In the genomic region with DNA sequence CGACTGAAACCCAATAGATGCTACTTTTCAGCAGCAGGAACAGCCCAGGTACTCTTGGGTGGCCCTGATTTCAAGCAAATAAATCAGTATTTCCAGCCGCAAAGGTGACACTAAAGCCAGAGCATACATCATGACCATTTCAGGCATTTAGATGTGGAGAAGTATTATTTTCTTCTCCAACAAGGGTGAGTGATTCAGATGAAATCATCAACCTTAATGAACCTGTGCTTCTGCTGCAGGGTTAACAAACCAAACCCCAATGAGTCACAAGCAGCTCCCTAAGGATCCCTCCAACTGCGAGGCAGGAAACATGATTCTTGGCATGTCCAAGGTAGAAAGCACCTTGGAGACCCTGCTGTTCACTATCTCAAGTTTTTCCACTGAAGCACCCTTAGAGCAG, we compare ENCODE assay signal across 13 cellular contexts. TPM values are rescaled to one million over a fixed set of nuclear protein-coding genes. Genes with fewer than 3 reads are reported as not detected.
A peak's percentile ranks its signal among the peaks of the same experiment; 100 is the strongest.
DNase-seq lines count a peak whose midpoint lies in the region; ATAC-seq and TF ChIP-seq lines count a peak whose summit lies in the region.
"Had no signal": no experiment of that assay in that cellular context is flagged by ENCODE, and none has a peak within 500 bp of the region (broad histone marks: within the 10 kb centered on the region; RNA-seq: fewer than 3 reads in every experiment).

No MANE protein-coding gene starts in this region.

- H3K27ac ChIP-seq in ACC112 (ENCODE audit: low read depth, low read length) (peak overlapping the region; percentile 98), mesodermal cell (ENCODE audit: low read depth, low read length, severe bottlenecking) (peak overlapping the region; percentile 98)

- peak; percentile 68 for DNase-seq in LoVo (ENCODE audit: low spot score)
- DNase-seq in chondrocyte (ENCODE audit: low spot score): no peak
- no peak for DNase-seq in retina
- DNase-seq in cerebellum (ENCODE audit: low spot score): no peak
- no peak for DNase-seq in effector memory CD8-positive, alpha-beta T cell
- DNase-seq: activated CD4-positive, alpha-beta T cell treated with anti-CD3 and anti-CD28 coated beads for 36 hours; CD8-positive, alpha-beta T cell; immature natural killer cell; NCI-H187 treated with DMSO at 0.1 percent for 48 hours had no signal

- no peaks in the 10 kb centered on the region for H3K9me3 Mint-ChIP-seq in chondrocyte (ENCODE audit: low read depth)
- no peaks in the 10 kb centered on the region for H3K9me3 Mint-ChIP-seq in effector memory CD8-positive, alpha-beta T cell
- H3K9me3 Mint-ChIP-seq: CD8-positive, alpha-beta T cell; central memory CD8-positive, alpha-beta T cell; immature natural killer cell had no signal

- H3K4me1 ChIP-seq in ACC112 (ENCODE audit: control insufficient read depth, insufficient read depth, low read length, unreplicated experiment): peaks cover 69% of the 10 kb centered on the region
- H3K4me1 ChIP-seq in mesodermal cell (ENCODE audit: control insufficient read depth, insufficient read depth, low read length, poor library complexity, severe bottlenecking): peaks cover 59% of the 10 kb centered on the region

- H3K4me1 Mint-ChIP-seq in chondrocyte (ENCODE audit: low read depth): peaks cover 80% of the 10 kb centered on the region
- H3K4me1 Mint-ChIP-seq in effector memory CD8-positive, alpha-beta T cell (ENCODE audit: low read depth in 2 of 2): peaks cover 45 to 58% of the 10 kb centered on the region in 2 donors

- H3K36me3 ChIP-seq in ACC112 (ENCODE audit: insufficient read depth, low read length): no peaks in the 10 kb centered on the region
- peaks cover 7% of the 10 kb centered on the region for H3K36me3 ChIP-seq in mesodermal cell (ENCODE audit: control insufficient read depth, insufficient read depth, low read length)

- no peaks in the 10 kb centered on the region for H3K27me3 ChIP-seq in ACC112 (ENCODE audit: insufficient read depth, low read length)

- WGBS in mesodermal cell (ENCODE audit: insufficient coverage in 2 of 2), 2 experiments: 92 to 100% methylated on average over 2 of the region's 3 CpGs

- no peak overlapping the region for H2AFZ ChIP-seq in ACC112 (ENCODE audit: low read length, unreplicated experiment)

- no peaks in the 10 kb centered on the region for H3K27me3 Mint-ChIP-seq in chondrocyte (ENCODE audit: low read depth)
- no peaks in the 10 kb centered on the region for H3K27me3 Mint-ChIP-seq in effector memory CD8-positive, alpha-beta T cell
- H3K27me3 Mint-ChIP-seq: activated CD4-positive, alpha-beta T cell treated with anti-CD3 and anti-CD28 coated beads for 36 hours; central memory CD8-positive, alpha-beta T cell had no signal

- H3K36me3 Mint-ChIP-seq in chondrocyte (ENCODE audit: low read depth): no peaks in the 10 kb centered on the region
- H3K36me3 Mint-ChIP-seq in effector memory CD8-positive, alpha-beta T cell (ENCODE audit: insufficient read depth): peaks cover 8% of the 10 kb centered on the region
- H3K36me3 Mint-ChIP-seq: immature natural killer cell had no signal

- H3K4me3 Mint-ChIP-seq in chondrocyte (ENCODE audit: unreplicated experiment): no peak overlapping the region
- no peak overlapping the region for H3K4me3 Mint-ChIP-seq in effector memory CD8-positive, alpha-beta T cell
- H3K4me3 Mint-ChIP-seq: activated CD4-positive, alpha-beta T cell treated with anti-CD3 and anti-CD28 coated beads for 36 hours; CD8-positive, alpha-beta T cell; central memory CD8-positive, alpha-beta T cell; immature natural killer cell had no signal

- peak overlapping the region; percentile 45 for H3K27ac Mint-ChIP-seq in chondrocyte (ENCODE audit: unreplicated experiment)
- H3K27ac Mint-ChIP-seq in effector memory CD8-positive, alpha-beta T cell: no peak overlapping the region
- H3K27ac Mint-ChIP-seq: CD8-positive, alpha-beta T cell had no signal

- 0 out of 2 replicates have a peak overlapping the region, but pooled peaks have one; percentile 11 for H3K4me3 ChIP-seq in ACC112 (ENCODE audit: low read depth, low read length)
- no peak overlapping the region for H3K4me3 ChIP-seq in mesodermal cell (ENCODE audit: extremely low read depth, insufficient read depth, low read length, poor library complexity, severe bottlenecking)

- H3K79me2 ChIP-seq in ACC112 (ENCODE audit: control insufficient read depth, insufficient read depth, low read length, unreplicated experiment): peaks cover 47% of the 10 kb centered on the region

- TF ChIP-seq CTCF in chondrocyte (IDR thresholded peaks at IDR 0.05): no peak

- no peak for ATAC-seq in HG02588 (IDR thresholded peaks at IDR 0.05; ENCODE audit: unreplicated experiment)
- no peak for ATAC-seq in effector memory CD8-positive, alpha-beta T cell (replicated peaks)
- ATAC-seq: activated CD4-positive, alpha-beta T cell treated with anti-CD3 and anti-CD28 coated beads for 36 hours; CD8-positive, alpha-beta T cell had no signal

- H3K9me3 ChIP-seq in mesodermal cell (ENCODE audit: control insufficient read depth, low read length): no peaks in the 10 kb centered on the region

RNA-seq across cellular contexts. Expression of gene MBNL2, which starts 32.7 kb away (rescaled TPM):
- total RNA-seq in chondrocyte: 40.1 to 65.1 TPM (median 41.3 TPM) in 3 replicates
- 70.4 TPM for polyA plus RNA-seq in mesodermal cell (2013, experiment 1 of 2)
- 64.7 TPM for polyA plus RNA-seq in mesodermal cell (2013, experiment 2 of 2)
- total RNA-seq in cerebellum: 34.3 TPM
